In genomic region chr16:87778476-87778829, GRCh38 we compare ENCODE assay signal across 8 cellular contexts. TPM values are rescaled to one million over a fixed set of nuclear protein-coding genes. Genes with fewer than 3 reads are reported as not detected.
DNase-seq lines count a peak whose midpoint lies in the region; ATAC-seq, FAIRE-seq and TF ChIP-seq lines count a peak whose summit lies in the region.

No MANE protein-coding gene starts in this region.

- intact Hi-C loops in CD14-positive monocyte (cut with micrococcal nuclease) (loop anchor here (2.0 to 10.0 kb wide), 4 partner anchors 74 to 226 kb away; no protein-coding TSS in a partner anchor), mucosa of descending colon (cut with DNase I, micrococcal nuclease) (loop anchor here (2.0 kb wide), 2 partner anchors 92 to 94 kb away; no protein-coding TSS in a partner anchor)

- no peak for TF ChIP-seq POLR2A in H54 (IDR thresholded peaks at IDR 0.05; ENCODE audit: low read depth, low read length)

- H3K9me3 ChIP-seq in mucosa of descending colon = no peaks in the 10 kb centered on the region

- peak overlapping the region; percentile 59 for H3K4me3 ChIP-seq in Jurkat, Clone E6-1 (ENCODE audit: low read length)
- H3K4me3 ChIP-seq in mucosa of descending colon = no peak overlapping the region

- H3K27ac Mint-ChIP-seq in CD14-positive monocyte (peak overlapping the region in 4 of 7 donors; percentile 22 to 85 (median 46)), mesothelial cell of epicardium (peak overlapping the region; percentile 77)
- peak overlapping the region; percentile 100 for H3K27ac Mint-ChIP-seq in activated naive CD8-positive, alpha-beta T cell treated with anti-CD3 and anti-CD28 coated beads for 36 hours

- H3K27me3 Mint-ChIP-seq in CD14-positive monocyte (ENCODE audit: low read depth in 3 of 3) (peaks cover 0 to 19% (median 2%) of the 10 kb centered on the region in 3 donors), mesothelial cell of epicardium (ENCODE audit: low read depth) (peaks cover 2% of the 10 kb centered on the region)
- H3K27me3 Mint-ChIP-seq in activated naive CD8-positive, alpha-beta T cell treated with anti-CD3 and anti-CD28 coated beads for 36 hours = no peaks in the 10 kb centered on the region

- H3K36me3 Mint-ChIP-seq in CD14-positive monocyte (peaks cover 0 to 2% of the 10 kb centered on the region in 2 donors), mesothelial cell of epicardium (no peaks in the 10 kb centered on the region)
- peaks cover 7% of the 10 kb centered on the region for H3K36me3 Mint-ChIP-seq in activated naive CD8-positive, alpha-beta T cell treated with anti-CD3 and anti-CD28 coated beads for 36 hours

- DNase-seq in CD14-positive monocyte (ENCODE audit: low spot score) (no peak), mesothelial cell of epicardium (ENCODE audit: low spot score in 2 of 2, unreplicated experiment in 2 of 2) (no peak), H54 (ENCODE audit: insufficient read length, low spot score) (no peak), mucosa of descending colon (no peak), NCI-H2171 (lab: John Stamatoyannopoulos, UW) (no peak)
- DNase-seq in Jurkat, Clone E6-1 (ENCODE audit: low read depth, low spot score) = no peak
- no peak for DNase-seq in activated naive CD8-positive, alpha-beta T cell treated with anti-CD3 and anti-CD28 coated beads for 36 hours

- TF ChIP-seq CTCF in CD14-positive monocyte (IDR thresholded peaks at IDR 0.05) (no peak), mesothelial cell of epicardium (IDR thresholded peaks at IDR 0.05; ENCODE audit: unreplicated experiment) (no peak), mucosa of descending colon (IDR thresholded peaks at IDR 0.05) (no peak)

- ATAC-seq in mucosa of descending colon (no peak), HG03097 (IDR thresholded peaks at IDR 0.05; ENCODE audit: low FRiP score, unreplicated experiment) (no peak)

- H3K4me1 Mint-ChIP-seq in CD14-positive monocyte (peaks cover 40% of the 10 kb centered on the region), mesothelial cell of epicardium (peaks cover 8% of the 10 kb centered on the region)
- H3K4me1 Mint-ChIP-seq in activated naive CD8-positive, alpha-beta T cell treated with anti-CD3 and anti-CD28 coated beads for 36 hours = peaks cover 42% of the 10 kb centered on the region

- FAIRE-seq in H54 (lab: Jason Lieb, UNC) = no peak

- H3K36me3 ChIP-seq in mucosa of descending colon (ENCODE audit: low read depth) = no peaks in the 10 kb centered on the region

- H3K4me3 Mint-ChIP-seq in CD14-positive monocyte = peak overlapping the region in 1 of 2 donors; percentile 20
- peak overlapping the region; percentile 92 for H3K4me3 Mint-ChIP-seq in activated naive CD8-positive, alpha-beta T cell treated with anti-CD3 and anti-CD28 coated beads for 36 hours
- no peak overlapping the region for H3K4me3 Mint-ChIP-seq in mesothelial cell of epicardium

- H3K9me3 Mint-ChIP-seq in CD14-positive monocyte = peaks cover 0 to 12% (median 4%) of the 10 kb centered on the region in 7 donors
- no peaks in the 10 kb centered on the region for H3K9me3 Mint-ChIP-seq in activated naive CD8-positive, alpha-beta T cell treated with anti-CD3 and anti-CD28 coated beads for 36 hours
- H3K9me3 Mint-ChIP-seq in mesothelial cell of epicardium = no peaks in the 10 kb centered on the region

- peaks cover 16% of the 10 kb centered on the region for H3K4me1 ChIP-seq in mucosa of descending colon (ENCODE audit: low read depth)

RNA-seq across cellular contexts. Expression of gene KLHDC4, which starts 12.7 kb away (rescaled TPM):
- polyA plus RNA-seq in CD14-positive monocyte = 10 to 100 TPM; 11.2 to 12.6 TPM
- polyA plus RNA-seq in Jurkat, Clone E6-1 (2012; ENCODE audit: insufficient read depth, insufficient read length) = 77.1 TPM
- total RNA-seq in activated naive CD8-positive, alpha-beta T cell treated with anti-CD3 and anti-CD28 coated beads for 36 hours = 10 to 100 TPM; 75.7 to 77.5 TPM
- total RNA-seq in mesothelial cell of epicardium = 49.7 to 52.7 TPM (median 52.3 TPM) in 3 replicates
- 10 to 100 TPM; 41.6 to 67.7 (median 46.4) TPM for total RNA-seq in mucosa of descending colon

Comparison
In these comparisons a context has a peak if more than half of its experiments do, and no peak if none do; other contexts are left out.
1. H3K27ac Mint-ChIP-seq: peak in every context shown above with its lines; median percentile 100 in activated naive CD8-positive, alpha-beta T cell treated with anti-CD3 and anti-CD28 coated beads for 36 hours; 77 in mesothelial cell of epicardium; 46 in CD14-positive monocyte.